Comparison of ENCODE assay signal across 10 cellular contexts in the genomic region with DNA sequence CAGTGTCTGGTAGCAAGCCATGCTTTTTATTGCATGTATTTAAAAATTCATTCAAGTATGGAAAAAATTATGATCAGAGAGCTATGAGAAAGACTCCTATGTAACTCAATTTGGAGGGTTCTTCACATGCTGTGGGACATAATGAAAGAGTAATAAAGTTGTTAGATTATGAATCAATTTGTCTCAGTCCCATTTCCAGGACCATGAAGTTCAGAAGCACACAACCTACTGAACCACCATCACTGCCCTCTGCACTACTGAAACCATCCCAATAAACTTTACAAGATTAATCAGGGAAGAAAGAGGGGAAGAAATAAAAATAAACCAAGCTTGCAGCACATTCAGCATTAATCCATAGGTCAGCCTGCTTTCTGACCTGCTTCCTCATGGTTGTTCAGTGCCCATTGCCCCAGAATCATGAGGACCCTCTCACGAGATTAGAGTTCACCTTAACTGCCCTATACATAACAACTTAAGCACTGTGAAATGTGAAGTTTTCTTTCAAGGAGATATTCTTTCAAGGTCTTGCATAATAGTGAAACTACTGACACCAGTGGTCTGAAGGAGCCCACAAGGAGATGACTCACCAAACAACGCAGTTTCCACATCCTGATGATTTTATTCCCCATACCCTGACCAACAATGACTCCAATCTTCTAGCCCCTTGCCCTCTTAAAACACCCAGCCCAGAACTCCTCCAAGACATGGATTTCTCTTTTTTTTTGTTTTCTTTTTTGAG.
DNase-seq lines count a peak whose midpoint lies in the region; ATAC-seq and TF ChIP-seq lines count a peak whose summit lies in the region.
"Had no signal": no experiment of that assay in that cellular context is flagged by ENCODE, and none has a peak within 500 bp of the region (broad histone marks: within the 10 kb centered on the region; RNA-seq: fewer than 3 reads in every experiment).

No MANE protein-coding gene starts in this region.

- no peaks in the 10 kb centered on the region for H3K36me3 ChIP-seq in GM23248 (ENCODE audit: low read depth)
- H3K36me3 ChIP-seq in brain microvascular endothelial cell (replicated peaks) = no peaks in the 10 kb centered on the region

- H3K27ac ChIP-seq in GM23248 (no peak overlapping the region), brain microvascular endothelial cell (no peak overlapping the region)

- H3K9me2 ChIP-seq in GM23248 (ENCODE audit: insufficient read depth) = no peaks in the 10 kb centered on the region

- H3K4me2 ChIP-seq in GM23248 (ENCODE audit: unreplicated experiment) = no peak overlapping the region

- in situ Hi-C loops in GM23248 (cut with MboI) (no loop called here), brain microvascular endothelial cell (cut with HindIII; ENCODE audit: low pct_ligation_motif_present, low sequenced_read_pairs) (no loop called here)

- TF ChIP-seq CTCF in brain microvascular endothelial cell (IDR thresholded peaks at IDR 0.05; ENCODE audit: low read depth, low read length, missing control alignments) (no peak), retinal pigment epithelial cell (conservative IDR thresholded peaks at IDR 0.05; ENCODE audit: low read depth, low read length) (no peak)

- H3K79me2 ChIP-seq in GM23248 (ENCODE audit: insufficient read depth) = no peaks in the 10 kb centered on the region

- no peak overlapping the region for H3K9ac ChIP-seq in GM23248

- H3K27me3 ChIP-seq in GM23248 (replicated peaks; ENCODE audit: insufficient read depth) (no peaks in the 10 kb centered on the region), brain microvascular endothelial cell (replicated peaks) (no peaks in the 10 kb centered on the region)

- DNase-seq in GM23248 (peak; percentile 50), NCI-H226 (peak; percentile 10), brain microvascular endothelial cell (peak; percentile 51), retinal pigment epithelial cell (ENCODE audit: low read depth) (peak; percentile 67), NCI-H1048 (lab: John Stamatoyannopoulos, UW) (no peak), SK-N-DZ (ENCODE audit: low spot score) (no peak)
- DNase-seq: H9; stimulated activated CD8-positive, alpha-beta memory T cell treated with anti-CD3 and anti-CD28 coated beads, Interleukin-4, amount 100 ng/mL, for 48 hours had no signal

- no peak for ATAC-seq in GM18511 (IDR thresholded peaks at IDR 0.05; ENCODE audit: unreplicated experiment)
- no peak for ATAC-seq in GM21360 (IDR thresholded peaks at IDR 0.05; ENCODE audit: unreplicated experiment)

- H3K9me3 ChIP-seq in GM23248 (ENCODE audit: low read depth) = no peaks in the 10 kb centered on the region

- H4K20me1 ChIP-seq in GM23248 (ENCODE audit: insufficient read depth) = no peaks in the 10 kb centered on the region

- WGBS in GM23248 (ENCODE audit: low coverage in 1 of 2, low lambda C conversion rate in 2 of 2, missing lambda C conversion rate in 2 of 2), 2 experiments = 5 to 6% methylated on average over 2 of the region's 2 CpGs

- H2AFZ ChIP-seq in GM23248 = no peak overlapping the region

- no peaks in the 10 kb centered on the region for H3K4me1 ChIP-seq in GM23248 (ENCODE audit: insufficient read depth)

- H3K4me3 ChIP-seq in GM23248 (no peak overlapping the region), brain microvascular endothelial cell (ENCODE audit: low read depth, low read length) (no peak overlapping the region), retinal pigment epithelial cell (ENCODE audit: low read length) (no peak overlapping the region)

- H3F3A ChIP-seq in GM23248 (ENCODE audit: insufficient read depth) = no peaks in the 10 kb centered on the region

Comparison
In these comparisons a context has a peak if more than half of its experiments do, and no peak if none do; other contexts are left out.
1. DNase-seq: peak in GM23248 (single experiment), NCI-H226 (single experiment), brain microvascular endothelial cell (single experiment) and retinal pigment epithelial cell (single experiment); none in NCI-H1048 (single experiment) and SK-N-DZ (single experiment).